Comparison of ENCODE assay signal across 8 cellular contexts in the genomic region with DNA sequence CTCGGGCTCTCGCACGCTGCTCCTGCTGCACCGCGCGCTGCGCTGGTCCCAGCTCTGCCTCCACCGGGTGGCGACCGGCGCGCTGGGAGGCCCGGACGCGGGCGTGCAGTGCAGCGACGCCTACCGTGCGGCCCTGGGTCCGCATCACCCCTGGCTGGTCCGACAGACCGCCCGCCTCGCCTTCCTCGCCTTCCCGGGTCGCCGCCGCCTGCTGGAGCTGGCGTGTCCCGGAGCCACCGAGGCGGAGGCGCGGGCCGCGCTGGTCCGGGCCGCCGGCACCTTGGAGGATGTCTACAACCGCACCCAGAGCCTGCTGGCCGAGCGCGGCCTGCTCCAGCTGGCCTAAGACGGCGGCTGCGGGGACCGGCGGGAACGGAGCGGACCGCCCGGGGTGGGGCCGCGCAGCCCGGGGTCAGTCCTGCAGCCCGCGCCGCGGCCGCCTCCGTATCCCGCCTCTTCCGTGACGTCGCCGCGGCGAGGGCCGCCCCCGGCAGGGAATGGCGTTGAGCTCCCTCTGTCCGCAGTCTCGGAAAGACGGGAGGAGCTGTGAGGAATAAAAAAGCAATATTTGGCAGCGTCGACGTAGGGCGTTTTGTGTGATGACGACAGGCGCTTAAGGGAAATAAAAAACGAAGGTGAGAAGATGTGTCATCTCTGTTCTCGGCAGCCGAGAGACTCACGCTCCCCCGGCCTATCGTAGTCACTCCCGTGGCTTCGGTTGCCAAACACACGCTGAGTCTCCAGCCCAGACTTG. TPM values are rescaled to one million over a fixed set of nuclear protein-coding genes. Genes with fewer than 3 reads are reported as not detected.
DNase-seq lines count a peak whose midpoint lies in the region; ATAC-seq, FAIRE-seq and TF ChIP-seq lines count a peak whose summit lies in the region.

No MANE protein-coding gene starts in this region.

- CTCF ChIA-PET in A673 (lab: Charles Lee): interaction anchor here (0.8 to 1.5 kb wide), 4 partner anchors 42 to 80 kb away, joined by 3 to 7 read pairs (median 4); a partner anchor contains a TSS

- H3K27me3 ChIP-seq in A673 (replicated peaks; ENCODE audit: insufficient read depth, low read depth, low read length, poor library complexity) (no peaks in the 10 kb centered on the region), layer of hippocampus (ENCODE audit: control insufficient read depth, insufficient read depth, low read length) (peaks cover 6% of the 10 kb centered on the region)

- no TSS peak for BruUV-seq in A673 (replicated peaks; lab: Mats Ljungman, UMichigan)

- peak; percentile 52 for TF ChIP-seq CTCF in A673 (conservative IDR thresholded peaks at IDR 0.05; ENCODE audit: low read depth, low read length)

- no peaks in the 10 kb centered on the region for H3K36me3 ChIP-seq in A673 (ENCODE audit: insufficient read depth, low read length, poor library complexity, severe bottlenecking)

- intact Hi-C loops in A673 (cut with micrococcal nuclease; ENCODE audit: unreplicated experiment): no loop called here

- DNase-seq in A673 (ENCODE audit: low spot score) (peak; percentile 84), GM18507 (ENCODE audit: extremely low spot score, insufficient read length, low read depth) (peak; percentile 82), NCI-H226 (peak; percentile 89), cerebellum (ENCODE audit: low spot score) (peak; percentile 94)
- peak; percentile 71 for DNase-seq in activated CD4-positive, alpha-beta T cell treated with anti-CD3 and anti-CD28 coated beads for 1 hour
- peak; percentile 40 to 45 for DNase-seq in stimulated activated CD4-positive, alpha-beta T cell treated with anti-CD3 and anti-CD28 coated beads, Interleukin-1b, Interleukin-23, amount 100 ng/mL, for 1 hour (ENCODE audit: low read depth in 2 of 2)

- peak overlapping the region; percentile 84 for H3K4me3 ChIP-seq in A673 (ENCODE audit: low read depth, low read length, poor library complexity, severe bottlenecking)

- H3K4me1 ChIP-seq in A673 (ENCODE audit: insufficient read depth, low read length, poor library complexity, severe bottlenecking): peaks cover 36% of the 10 kb centered on the region

- H3K9me3 ChIP-seq in A673 (ENCODE audit: low read depth, low read length, poor library complexity, severe bottlenecking): no peaks in the 10 kb centered on the region

- POLR2A ChIA-PET in A673 (lab: Charles Lee; ENCODE audit: low non-redundant PET): interaction anchor here (0.6 to 0.9 kb wide), 2 partner anchors 80 to 82 kb away, joined by 3 to 4 read pairs; no protein-coding TSS in a partner anchor

- peak; percentile 78 for ATAC-seq in HG03039 (IDR thresholded peaks at IDR 0.05; ENCODE audit: unreplicated experiment)

- H3K27ac ChIP-seq in A673 (ENCODE audit: low read depth, low read length, poor library complexity, severe bottlenecking) (peak overlapping the region; percentile 89), layer of hippocampus (ENCODE audit: low read depth, low read length) (peak overlapping the region; percentile 98)

- peak; percentile 76 for FAIRE-seq in GM18507 (lab: Jason Lieb, UNC)

RNA-seq across cellular contexts. Expression of a gene that starts 1.4 kb away (rescaled TPM):
- not detected in 2 replicates for total RNA-seq in A673 (2021)
- not detected for total RNA-seq in cerebellum

RNA-seq across cellular contexts. Expression of a gene that starts 4.0 kb away (rescaled TPM):
- 28.6 and 39.7 TPM in 2 replicates for total RNA-seq in A673 (2021)
- not detected for total RNA-seq in cerebellum

RNA-seq across cellular contexts. Expression of a gene that starts 5.8 kb away (rescaled TPM):
- total RNA-seq in A673 (2021) (332 and 371 TPM in 2 replicates), cerebellum (47.1 TPM)

RNA-seq across cellular contexts. Expression of a gene that starts 16.8 kb away (rescaled TPM):
- total RNA-seq in A673 (2021) (20.1 and 31.7 TPM in 2 replicates), cerebellum (12.1 TPM)

Comparison
In these comparisons a context has a peak if more than half of its experiments do, and no peak if none do; other contexts are left out.
1. Peak in every context shown above with its lines: DNase-seq, ATAC-seq, H3K4me3 ChIP-seq and H3K27ac ChIP-seq.
2. DNase-seq: peak in every context shown above with its lines; median percentile 94 in cerebellum; 89 in NCI-H226; 84 in A673; 82 in GM18507; 71 in activated CD4-positive, alpha-beta T cell treated with anti-CD3 and anti-CD28 coated beads for 1 hour; 42 in stimulated activated CD4-positive, alpha-beta T cell treated with anti-CD3 and anti-CD28 coated beads, Interleukin-1b, Interleukin-23, amount 100 ng/mL, for 1 hour.
3. RNA of a gene that starts 4.0 kb away (total RNA-seq): 28.6 to 39.7 TPM in A673; not detected in cerebellum (single experiment); every median in the first group is over 10 times any median in the second.